In genomic region chr11:112481893-112482292, GRCh38 we compare ENCODE assay signal across 21 cellular contexts.
DNase-seq lines count a peak whose midpoint lies in the region; ATAC-seq, FAIRE-seq and TF ChIP-seq lines count a peak whose summit lies in the region.
"Had no signal": no experiment of that assay in that cellular context is flagged by ENCODE, and none has a peak within 500 bp of the region (broad histone marks: within the 10 kb centered on the region; RNA-seq: fewer than 3 reads in every experiment).

No MANE protein-coding gene starts in this region.

- CTCF ChIA-PET in K562 (lab: Yijun Ruan, JAX; ENCODE audit: low intra/inter-chr PET ratio), result no interaction called here

- H3K79me2 ChIP-seq in K562 (ENCODE audit: control insufficient read depth, insufficient read depth, low read length), result no peaks in the 10 kb centered on the region
- no peaks in the 10 kb centered on the region for H3K79me2 ChIP-seq in osteoblast (ENCODE audit: insufficient read depth, low read length)

- H3K4me3 ChIP-seq in K562 (no peak overlapping the region), osteoblast (ENCODE audit: insufficient read depth, low read length) (no peak overlapping the region)
- H3K4me3 ChIP-seq: BLaER1, HAP-1 had no signal

- H3K9me3 Mint-ChIP-seq in activated CD4-positive, alpha-beta T cell treated with anti-CD3 and anti-CD28 coated beads, Interleukin-2, amount 10 ng/mL, durations not matched to agents 24 days and 14 days, result no peaks in the 10 kb centered on the region
- H3K9me3 Mint-ChIP-seq: CD8-positive, alpha-beta T cell had no signal

- no peaks in the 10 kb centered on the region for H3K36me3 Mint-ChIP-seq in activated CD4-positive, alpha-beta T cell treated with anti-CD3 and anti-CD28 coated beads, Interleukin-2, amount 10 ng/mL, durations not matched to agents 24 days and 14 days (ENCODE audit: low read depth)
- H3K36me3 Mint-ChIP-seq: CD8-positive, alpha-beta T cell had no signal

- intact Hi-C loops in K562 (cut with micrococcal nuclease), result no loop called here
- intact Hi-C loops in activated CD4-positive, alpha-beta T cell treated with anti-CD3 and anti-CD28 coated beads, Interleukin-2, amount 10 ng/mL, durations not matched to agents 24 days and 14 days (cut with micrococcal nuclease), result no loop called here

- no peak for TF ChIP-seq RAD21 in K562 (CRISPR knock-in tag; conservative IDR thresholded peaks at IDR 0.05 in 1 of 2, IDR thresholded peaks at IDR 0.05 in 1 of 2)

- in situ Hi-C loops in K562 (cut with MboI), result no loop called here

- H3K4me1 Mint-ChIP-seq in activated CD4-positive, alpha-beta T cell treated with anti-CD3 and anti-CD28 coated beads, Interleukin-2, amount 10 ng/mL, durations not matched to agents 24 days and 14 days, result no peaks in the 10 kb centered on the region

- TF ChIP-seq CTCF in K562 (IDR thresholded peaks at IDR 0.05 in 2 of 3, conservative IDR thresholded peaks at IDR 0.05 in 1 of 3; ENCODE audit: insufficient read depth in 2 of 3, low read depth in 1 of 3, low read length in 3 of 3) (no peak), osteoblast (IDR thresholded peaks at IDR 0.05; ENCODE audit: extremely low read depth, low read depth, low read length) (no peak)

- no peak overlapping the region for H3K9ac ChIP-seq in K562 (ENCODE audit: insufficient read depth in 1 of 2, low read depth in 2 of 2, low read length in 2 of 2)
- H3K9ac ChIP-seq: BLaER1 had no signal

- no peak for TF ChIP-seq POLR2A in K562 (conservative IDR thresholded peaks at IDR 0.05)

- H3K27me3 ChIP-seq in K562 (ENCODE audit: control insufficient read depth in 2 of 2, insufficient read depth in 2 of 2, low read length in 2 of 2) (peaks cover 0 to 14% of the 10 kb centered on the region in 2 experiments; a peak in 2 of 5 replicates), osteoblast (ENCODE audit: insufficient read depth, low read length) (peaks cover 1% of the 10 kb centered on the region)
- H3K27me3 ChIP-seq: BLaER1 had no signal

- H3K36me3 ChIP-seq in K562 (ENCODE audit: control insufficient read depth, insufficient read depth, low read length), result no peaks in the 10 kb centered on the region
- H3K36me3 ChIP-seq in osteoblast (ENCODE audit: insufficient read depth, low read length), result no peaks in the 10 kb centered on the region
- H3K36me3 ChIP-seq: BLaER1, HAP-1 had no signal

- H3K4me2 ChIP-seq in K562 (ENCODE audit: insufficient read depth, low read length) (no peak overlapping the region), osteoblast (ENCODE audit: insufficient read depth, low read length) (no peak overlapping the region)
- H3K4me2 ChIP-seq: BLaER1 had no signal

- no peak overlapping the region for H3K4me3 Mint-ChIP-seq in activated CD4-positive, alpha-beta T cell treated with anti-CD3 and anti-CD28 coated beads, Interleukin-2, amount 10 ng/mL, durations not matched to agents 24 days and 14 days
- H3K4me3 Mint-ChIP-seq: CD8-positive, alpha-beta T cell had no signal

- POLR2A ChIA-PET in K562 (lab: Yijun Ruan, JAX), result no interaction called here

- no peaks in the 10 kb centered on the region for H3K4me1 ChIP-seq in K562 (replicated peaks in 1 of 2; ENCODE audit: control insufficient read depth in 2 of 2, insufficient read depth in 2 of 2, low read length in 2 of 2)
- no peaks in the 10 kb centered on the region for H3K4me1 ChIP-seq in osteoblast (ENCODE audit: insufficient read depth, low read length)
- H3K4me1 ChIP-seq: BLaER1, HAP-1 had no signal

- no TSS peak for BruUV-seq in K562 (replicated peaks; lab: Mats Ljungman, UMichigan)

- H3K9me3 ChIP-seq in K562 (replicated peaks; ENCODE audit: control insufficient read depth, insufficient read depth, low read depth, low read length), result no peaks in the 10 kb centered on the region
- no peaks in the 10 kb centered on the region for H3K9me3 ChIP-seq in osteoblast (ENCODE audit: low read depth, low read length)
- H3K9me3 ChIP-seq: BLaER1, HAP-1 had no signal

- no peaks in the 10 kb centered on the region for H3K27me3 Mint-ChIP-seq in activated CD4-positive, alpha-beta T cell treated with anti-CD3 and anti-CD28 coated beads, Interleukin-2, amount 10 ng/mL, durations not matched to agents 24 days and 14 days

- ATAC-seq in K562 (no peak), GM21367 (IDR thresholded peaks at IDR 0.05; ENCODE audit: unreplicated experiment) (no peak)
- ATAC-seq: CD8-positive, alpha-beta T cell had no signal

- FAIRE-seq in K562 (lab: Jason Lieb, UNC), result no peak
- FAIRE-seq: D721Med had no signal

- H3K27ac Mint-ChIP-seq in activated CD4-positive, alpha-beta T cell treated with anti-CD3 and anti-CD28 coated beads, Interleukin-2, amount 10 ng/mL, durations not matched to agents 24 days and 14 days, result no peak overlapping the region
- H3K27ac Mint-ChIP-seq: CD8-positive, alpha-beta T cell had no signal

- no peak for TF ChIP-seq EP300 in K562 (IDR thresholded peaks at IDR 0.05; ENCODE audit: low read length)

- WGBS in K562 (ENCODE audit: insufficient coverage, low coverage, missing lambda C conversion rate), result 4% methylated on average over 3 of the region's 3 CpGs

- H2AFZ ChIP-seq in K562 (ENCODE audit: low read depth, low read length), result no peak overlapping the region
- no peak overlapping the region for H2AFZ ChIP-seq in osteoblast (ENCODE audit: low read length)

- H3K9me1 ChIP-seq in K562 (ENCODE audit: control insufficient read depth, insufficient read depth, low read length), result no peaks in the 10 kb centered on the region

- no peaks in the 10 kb centered on the region for H4K20me1 ChIP-seq in K562 (replicated peaks; ENCODE audit: control insufficient read depth, insufficient read depth, low read length)
- H4K20me1 ChIP-seq in osteoblast (ENCODE audit: insufficient read depth, low read length), result no peaks in the 10 kb centered on the region
- H4K20me1 ChIP-seq: BLaER1 had no signal

- DNase-seq in DMS153 (lab: John Stamatoyannopoulos, UW), result peak; percentile 33
- no peak for DNase-seq in DMS153 treated with DMSO at 0.1 percent for 48 hours (lab: John Stamatoyannopoulos, UW; ENCODE audit: unreplicated experiment)
- peak; percentile 33 for DNase-seq in NCI-H1417 treated with DMSO at 0.1 percent for 48 hours (lab: John Stamatoyannopoulos, UW)
- DNase-seq in K562 (ENCODE audit: extremely low read depth in 1 of 4, low spot score in 3 of 4), result no peak
- peak; percentile 5 for DNase-seq in osteoblast (ENCODE audit: insufficient read length, low spot score, missing footprints)
- DNase-seq in activated CD4-positive, alpha-beta T cell treated with anti-CD3 and anti-CD28 coated beads, Interleukin-2, amount 10 ng/mL, durations not matched to agents 24 days and 14 days, result no peak
- DNase-seq in SHP77 treated with DMSO at 0.1 percent for 48 hours (lab: John Stamatoyannopoulos, UW), result no peak
- DNase-seq: 8988T; CD8-positive, alpha-beta T cell; IMR-90; Kasumi-1; MM.1S; NCI-H1105 treated with DMSO at 0.1 percent for 48 hours; NCI-H1930; NCI-H226; NCI-H524 treated with DMSO at 0.1 percent for 48 hours; SHP77 had no signal

- H3K27ac ChIP-seq in K562 (ENCODE audit: extremely low read depth, low read depth, low read length) (no peak overlapping the region), osteoblast (ENCODE audit: low read depth, low read length) (no peak overlapping the region)
- H3K27ac ChIP-seq: BLaER1 had no signal

TF ChIP-seq in K562, 482 proteins besides CTCF, POLR2A, EP300 and RAD21:
- TF ChIP-seq HMBOX1 (IDR thresholded peaks at IDR 0.05) (no peak), RFX1 (IDR thresholded peaks at IDR 0.05) (peak; percentile 70)
TF ChIP-seq in K562: peak in this region for 1.

Comparison
In these comparisons a context has a peak if more than half of its experiments do, and no peak if none do; other contexts are left out.
1. DNase-seq: peak in DMS153 (single experiment), NCI-H1417 treated with DMSO at 0.1 percent for 48 hours (single experiment) and osteoblast (single experiment); none in DMS153 treated with DMSO at 0.1 percent for 48 hours (single experiment), K562 (0 of 4), activated CD4-positive, alpha-beta T cell treated with anti-CD3 and anti-CD28 coated beads, Interleukin-2, amount 10 ng/mL, durations not matched to agents 24 days and 14 days (single experiment) and SHP77 treated with DMSO at 0.1 percent for 48 hours (single experiment).